ENCODE assay signal across 26 cellular contexts in genomic region chr1:99600782-99601181, GRCh38. TPM values are rescaled to one million over a fixed set of nuclear protein-coding genes. Genes with fewer than 3 reads are reported as not detected.
DNase-seq lines count a peak whose midpoint lies in the region; ATAC-seq and TF ChIP-seq lines count a peak whose summit lies in the region.
"Had no signal": no experiment of that assay in that cellular context is flagged by ENCODE, and none has a peak within 500 bp of the region (broad histone marks: within the 10 kb centered on the region; RNA-seq: fewer than 3 reads in every experiment).

No MANE protein-coding gene starts in this region.

- peak overlapping the region; percentile 31 for H4K91ac ChIP-seq in mesenchymal stem cell (ENCODE audit: low read length)

- H3K14ac ChIP-seq in mesenchymal stem cell (ENCODE audit: low read length in 2 of 2) = no peak overlapping the region

- no peak overlapping the region for H2AFZ ChIP-seq in mesenchymal stem cell (ENCODE audit: low read depth, low read length)

- H2BK12ac ChIP-seq in mesenchymal stem cell (ENCODE audit: low read length in 2 of 2) = peak overlapping the region in 1 of 2 experiments; percentile 45

- TF ChIP-seq CTCF in left ventricle myocardium inferior (IDR thresholded peaks at IDR 0.05; ENCODE audit: borderline replicate concordance) (no peak), brain microvascular endothelial cell (IDR thresholded peaks at IDR 0.05; ENCODE audit: low read depth, low read length, missing control alignments) (no peak), mucosa of descending colon (IDR thresholded peaks at IDR 0.05) (no peak)

- H2BK15ac ChIP-seq in mesenchymal stem cell (ENCODE audit: low read depth, poor library complexity, severe bottlenecking) = no peak overlapping the region

- no peaks in the 10 kb centered on the region for H3K79me1 ChIP-seq in mesenchymal stem cell (replicated peaks; ENCODE audit: low read length, poor library complexity, severe bottlenecking)

- no peak overlapping the region for H4K8ac ChIP-seq in mesenchymal stem cell (ENCODE audit: low read length)

- H3K27me3 Mint-ChIP-seq in T-helper 17 cell = peaks cover 10% of the 10 kb centered on the region
- H3K27me3 Mint-ChIP-seq: activated CD4-positive, alpha-beta memory T cell treated with anti-CD3 and anti-CD28 coated beads, Interleukin-2, amount 10 ng/mL, durations not matched to agents 7 days and 5 days; activated naive CD4-positive, alpha-beta T cell treated with anti-CD3 and anti-CD28 coated beads, Interleukin-2, amount 10 ng/mL, durations not matched to agents 7 days and 5 days; activated T-cell treated with anti-CD3 and anti-CD28 coated beads, Interleukin-2, amount 50 U/mL, for 24 hours; CD4-positive, CD25-positive, alpha-beta regulatory T cell; dendritic cell treated with granulocyte-macrophage colony-stimulating factor and Interleukin-4, amounts not matched to agents 40 ng/mL and 50 ng/mL, for 4 days had no signal

- no peak overlapping the region for H3K9ac ChIP-seq in mesenchymal stem cell (ENCODE audit: low read length)
- H3K9ac ChIP-seq: KMS-11 had no signal

- 76% methylated on average over 2 of the region's 3 CpGs for WGBS in mesenchymal stem cell

- no peaks in the 10 kb centered on the region for H3K36me3 Mint-ChIP-seq in T-helper 17 cell (ENCODE audit: low read depth)
- H3K36me3 Mint-ChIP-seq: activated naive CD4-positive, alpha-beta T cell treated with anti-CD3 and anti-CD28 coated beads, Interleukin-2, amount 10 ng/mL, durations not matched to agents 7 days and 5 days; CD4-positive, CD25-positive, alpha-beta regulatory T cell; WTC11 had no signal

- H3K4me3 Mint-ChIP-seq in T-helper 17 cell = no peak overlapping the region
- H3K4me3 Mint-ChIP-seq: activated CD4-positive, alpha-beta memory T cell treated with anti-CD3 and anti-CD28 coated beads, Interleukin-2, amount 10 ng/mL, durations not matched to agents 7 days and 5 days; activated naive CD4-positive, alpha-beta T cell treated with anti-CD3 and anti-CD28 coated beads, Interleukin-2, amount 10 ng/mL, durations not matched to agents 7 days and 5 days; activated T-cell treated with anti-CD3 and anti-CD28 coated beads, Interleukin-2, amount 50 U/mL, for 24 hours; CD4-positive, CD25-positive, alpha-beta regulatory T cell; dendritic cell treated with granulocyte-macrophage colony-stimulating factor and Interleukin-4, amounts not matched to agents 40 ng/mL and 50 ng/mL, for 4 days; WTC11 had no signal

- peak overlapping the region in 1 of 2 experiments; percentile 52 for H3K18ac ChIP-seq in mesenchymal stem cell (ENCODE audit: low read depth in 1 of 2, low read length in 2 of 2)

- no peak overlapping the region for H3K27ac Mint-ChIP-seq in T-helper 17 cell
- H3K27ac Mint-ChIP-seq: activated CD4-positive, alpha-beta memory T cell treated with anti-CD3 and anti-CD28 coated beads, Interleukin-2, amount 10 ng/mL, durations not matched to agents 7 days and 5 days; activated naive CD4-positive, alpha-beta T cell treated with anti-CD3 and anti-CD28 coated beads, Interleukin-2, amount 10 ng/mL, durations not matched to agents 7 days and 5 days; activated T-cell treated with anti-CD3 and anti-CD28 coated beads, Interleukin-2, amount 50 U/mL, for 24 hours; CD4-positive, CD25-positive, alpha-beta regulatory T cell; dendritic cell treated with granulocyte-macrophage colony-stimulating factor and Interleukin-4, amounts not matched to agents 40 ng/mL and 50 ng/mL, for 4 days; WTC11 had no signal

- in situ Hi-C loops in brain microvascular endothelial cell (cut with HindIII; ENCODE audit: low pct_ligation_motif_present, low sequenced_read_pairs) = no loop called here

- H3K23ac ChIP-seq in mesenchymal stem cell (ENCODE audit: low read length in 2 of 2) = no peak overlapping the region

- H2BK5ac ChIP-seq in mesenchymal stem cell (ENCODE audit: low read depth, low read length, poor library complexity, severe bottlenecking) = peak overlapping the region; percentile 82

- peak overlapping the region; percentile 26 for H2AK5ac ChIP-seq in mesenchymal stem cell (ENCODE audit: low read length, severe bottlenecking)

- no peak overlapping the region for H3K4ac ChIP-seq in mesenchymal stem cell (ENCODE audit: low read depth in 1 of 2, low read length in 2 of 2)

- H3K4me2 ChIP-seq in mesenchymal stem cell (ENCODE audit: low read length, poor library complexity, severe bottlenecking) = no peak overlapping the region
- H3K4me2 ChIP-seq: KMS-11 had no signal

- H3K36me3 ChIP-seq in left ventricle myocardium inferior (no peaks in the 10 kb centered on the region), brain microvascular endothelial cell (replicated peaks) (no peaks in the 10 kb centered on the region), mesenchymal stem cell (ENCODE audit: control insufficient read depth in 1 of 2, insufficient read depth in 2 of 2, low read depth in 1 of 2, low read length in 2 of 2) (no peaks in the 10 kb centered on the region), mucosa of descending colon (ENCODE audit: low read depth) (no peaks in the 10 kb centered on the region)
- H3K36me3 ChIP-seq: neutrophil, right atrium auricular region, tibial artery had no signal

- H3K4me1 Mint-ChIP-seq in T-helper 17 cell = no peaks in the 10 kb centered on the region
- H3K4me1 Mint-ChIP-seq: activated naive CD4-positive, alpha-beta T cell treated with anti-CD3 and anti-CD28 coated beads, Interleukin-2, amount 10 ng/mL, durations not matched to agents 7 days and 5 days; CD4-positive, CD25-positive, alpha-beta regulatory T cell; WTC11 had no signal

- intact Hi-C loops in left ventricle myocardium inferior (cut with micrococcal nuclease) = no loop called here
- intact Hi-C loops in left cardiac atrium (cut with DNase I) = loop anchor here in 1 of 2 donors (5.0 kb wide), 1 partner anchor 37 kb away; no protein-coding TSS in a partner anchor
- intact Hi-C loops in mucosa of descending colon (cut with DNase I, micrococcal nuclease) = no loop called here

- no peak overlapping the region for H2BK120ac ChIP-seq in mesenchymal stem cell (ENCODE audit: low read depth, low read length)

- no peaks in the 10 kb centered on the region for H3K27me3 ChIP-seq in left ventricle myocardium inferior (ENCODE audit: low read depth)
- no peaks in the 10 kb centered on the region for H3K27me3 ChIP-seq in brain microvascular endothelial cell (replicated peaks)
- no peaks in the 10 kb centered on the region for H3K27me3 ChIP-seq in mesenchymal stem cell (ENCODE audit: control insufficient read depth in 1 of 2, insufficient read depth in 1 of 2, low read length in 2 of 2)
- H3K27me3 ChIP-seq: neutrophil, right atrium auricular region, tibial artery had no signal

- H3K27ac ChIP-seq in left ventricle myocardium inferior (replicated peaks) (peak overlapping the region; percentile 69), brain microvascular endothelial cell (no peak overlapping the region), mesenchymal stem cell (ENCODE audit: low read length, poor library complexity, severe bottlenecking) (peak overlapping the region; percentile 6)
- H3K27ac ChIP-seq: HL-60, KMS-11, neutrophil, tibial artery had no signal

- no peak for DNase-seq in left ventricle myocardium inferior
- DNase-seq in left cardiac atrium = no peak
- DNase-seq in brain microvascular endothelial cell = peak; percentile 44
- peak; percentile 35 for DNase-seq in mesenchymal stem cell
- DNase-seq in T-helper 17 cell = no peak
- DNase-seq in mucosa of descending colon = no peak
- no peak for DNase-seq in cerebellar cortex (ENCODE audit: low spot score)
- DNase-seq: activated CD4-positive, alpha-beta memory T cell treated with anti-CD3 and anti-CD28 coated beads, Interleukin-2, amount 10 ng/mL, durations not matched to agents 7 days and 5 days; activated naive CD4-positive, alpha-beta T cell treated with anti-CD3 and anti-CD28 coated beads, Interleukin-2, amount 10 ng/mL, durations not matched to agents 7 days and 5 days; activated T-cell treated with anti-CD3 and anti-CD28 coated beads, Interleukin-2, amount 50 U/mL, for 24 hours; CD4-positive, CD25-positive, alpha-beta regulatory T cell; head of caudate nucleus; NCI-H1092 treated with DMSO at 0.1 percent for 48 hours; NCI-H2107; stimulated activated naive CD4-positive, alpha-beta T cell; T-helper 2 cell; tibial artery had no signal

- peaks cover 48% of the 10 kb centered on the region for H3K4me1 ChIP-seq in left ventricle myocardium inferior
- H3K4me1 ChIP-seq in mesenchymal stem cell (ENCODE audit: control insufficient read depth, insufficient read depth, low read depth, low read length) = peaks cover 2% of the 10 kb centered on the region
- no peaks in the 10 kb centered on the region for H3K4me1 ChIP-seq in mucosa of descending colon (ENCODE audit: low read depth)
- H3K4me1 ChIP-seq: tibial artery had no signal

- H3K9me3 ChIP-seq in left ventricle myocardium inferior (replicated peaks) (no peaks in the 10 kb centered on the region), mesenchymal stem cell (ENCODE audit: control insufficient read depth, low read length) (no peaks in the 10 kb centered on the region), T-helper 17 cell (ENCODE audit: control insufficient read depth, low read length, poor library complexity, severe bottlenecking) (no peaks in the 10 kb centered on the region), mucosa of descending colon (no peaks in the 10 kb centered on the region)
- H3K9me3 ChIP-seq: neutrophil, right atrium auricular region, tibial artery had no signal

- H3K4me3 ChIP-seq in left ventricle myocardium inferior (no peak overlapping the region), brain microvascular endothelial cell (ENCODE audit: low read depth, low read length) (no peak overlapping the region), mesenchymal stem cell (ENCODE audit: insufficient read depth in 1 of 2, low read depth in 1 of 2, low read length in 2 of 2) (no peak overlapping the region), mucosa of descending colon (no peak overlapping the region)
- H3K4me3 ChIP-seq: right atrium auricular region, tibial artery had no signal

- no peak for ATAC-seq in left cardiac atrium
- ATAC-seq in GM18519 (IDR thresholded peaks at IDR 0.05; ENCODE audit: low FRiP score, unreplicated experiment) = no peak
- no peak for ATAC-seq in T-helper 17 cell
- ATAC-seq in mucosa of descending colon = no peak
- ATAC-seq: Right ventricle myocardium inferior, WTC11 had no signal

RNA-seq across cellular contexts. Expression of gene PALMD, which starts 45.1 kb away (rescaled TPM):
- 123 TPM for total RNA-seq in left ventricle myocardium inferior
- 100 to 1,000 TPM in 1 of 2 donors, 10 to 100 TPM in 1; 80.7 to 104 TPM for total RNA-seq in left cardiac atrium
- polyA plus RNA-seq in mesenchymal stem cell (2013, experiment 1 of 2) = 0.88 TPM
- 0.81 TPM for polyA plus RNA-seq in mesenchymal stem cell (2013, experiment 2 of 2)
- total RNA-seq in T-helper 17 cell = not detected
- 1 to 10 TPM; 1.6 to 4.4 (median 4.3) TPM for total RNA-seq in mucosa of descending colon
- total RNA-seq: A673; activated CD4-positive, alpha-beta memory T cell treated with anti-CD3 and anti-CD28 coated beads, Interleukin-2, amount 10 ng/mL, durations not matched to agents 7 days and 5 days; CD4-positive, CD25-positive, alpha-beta regulatory T cell had no signal
- polyA plus RNA-seq: CD4-positive, CD25-positive, alpha-beta regulatory T cell had no signal

Comparison
In these comparisons a context has a peak if more than half of its experiments do, and no peak if none do; other contexts are left out.
1. DNase-seq: peak in brain microvascular endothelial cell (single experiment) and mesenchymal stem cell (single experiment); none in left ventricle myocardium inferior (single experiment), left cardiac atrium (single experiment), T-helper 17 cell (0 of 3), mucosa of descending colon (0 of 3) and cerebellar cortex (single experiment).
2. RNA of gene PALMD, which starts 45.1 kb away (total RNA-seq): 123 TPM in left ventricle myocardium inferior (single experiment) and 80.7 to 104 TPM in left cardiac atrium; 1.6 to 4.4 TPM in mucosa of descending colon and not detected in T-helper 17 cell; every median in the first group is over 10 times any median in the second.